ENCODE assay signal across 1 cellular context in genomic region chr19:54464044-54464623, GRCh38.
TF ChIP-seq lines count a peak whose summit lies in the region.

No MANE protein-coding gene starts in this region.

TF ChIP-seq in endothelial cell of umbilical vein, 7 proteins besides CTCF, POLR2A, EP300 and RAD21:
- TF ChIP-seq GATA2 (IDR thresholded peaks at IDR 0.05; ENCODE audit: insufficient read depth, insufficient read length, low read depth, low read length): no peak
